Comparison of ENCODE assay signal across 1 cellular context in genomic region chr21:37257526-37257966, GRCh38.
TF ChIP-seq lines count a peak whose summit lies in the region.

No MANE protein-coding gene starts in this region.

TF ChIP-seq in HepG2, 621 proteins besides CTCF, POLR2A, EP300 and RAD21 (continued from another document and continues in another):
- TF ChIP-seq NR0B2 (CRISPR knock-in tag; IDR thresholded peaks at IDR 0.05) (no peak), BCL6 (CRISPR knock-in tag; IDR thresholded peaks at IDR 0.05) (no peak), SPEN (CRISPR knock-in tag; IDR thresholded peaks at IDR 0.05; ENCODE audit: low read depth) (no peak), PAWR (CRISPR knock-in tag; IDR thresholded peaks at IDR 0.05; ENCODE audit: borderline replicate concordance) (no peak), ZFAT (CRISPR knock-in tag; conservative IDR thresholded peaks at IDR 0.05) (no peak), FIP1L1 (IDR thresholded peaks at IDR 0.05; ENCODE audit: borderline replicate concordance, insufficient read depth, low read depth, low read length) (no peak), SOX6 (IDR thresholded peaks at IDR 0.05) (no peak), SOX6 (CRISPR knock-in tag; IDR thresholded peaks at IDR 0.05) (no peak), PBX2 (CRISPR knock-in tag; IDR thresholded peaks at IDR 0.05) (no peak), TFE3 (CRISPR knock-in tag; IDR thresholded peaks at IDR 0.05) (no peak), NFIB (CRISPR knock-in tag; IDR thresholded peaks at IDR 0.05; ENCODE audit: borderline replicate concordance) (no peak), KAT7 (CRISPR knock-in tag; IDR thresholded peaks at IDR 0.05; ENCODE audit: borderline replicate concordance) (no peak), RBAK (CRISPR knock-in tag; IDR thresholded peaks at IDR 0.05) (no peak), ATF7-NPFF (CRISPR knock-in tag; IDR thresholded peaks at IDR 0.05; ENCODE audit: low read depth) (no peak; the same call in 1 of the 2 replicates), RFX1 (IDR thresholded peaks at IDR 0.05) (no peak), ZNF24 (IDR thresholded peaks at IDR 0.05) (no peak), CBX2 (IDR thresholded peaks at IDR 0.05; ENCODE audit: low read depth, low read length) (no peak), CBX2 (CRISPR knock-in tag; IDR thresholded peaks at IDR 0.05; ENCODE audit: low read depth) (no peak), ZNF501 (CRISPR knock-in tag; IDR thresholded peaks at IDR 0.05) (no peak), NFIC (IDR thresholded peaks at IDR 0.05; ENCODE audit: low read length) (no peak), MEIS2 (CRISPR knock-in tag; IDR thresholded peaks at IDR 0.05) (no peak; the same call in 1 of the 2 replicates), MED1 (CRISPR knock-in tag; IDR thresholded peaks at IDR 0.05) (0 out of 2 replicates have a peak, but pooled peaks have one; percentile 4), HOXA7 (CRISPR knock-in tag; IDR thresholded peaks at IDR 0.05) (no peak), ZNF10 (CRISPR knock-in tag; IDR thresholded peaks at IDR 0.05; ENCODE audit: borderline replicate concordance, low read depth) (no peak), ZNF572 (CRISPR knock-in tag; IDR thresholded peaks at IDR 0.05) (no peak), NCOA1 (CRISPR knock-in tag; IDR thresholded peaks at IDR 0.05) (no peak), ONECUT2 (CRISPR knock-in tag; IDR thresholded peaks at IDR 0.05) (no peak), ZNF224 (CRISPR knock-in tag; IDR thresholded peaks at IDR 0.05) (no peak), NR2C2 (CRISPR knock-in tag; IDR thresholded peaks at IDR 0.05; ENCODE audit: borderline replicate concordance) (no peak), ZNF143 (CRISPR knock-in tag; IDR thresholded peaks at IDR 0.05) (no peak), SP1 (IDR thresholded peaks at IDR 0.05) (no peak), SP1 (CRISPR knock-in tag; IDR thresholded peaks at IDR 0.05) (no peak), ZNF775 (CRISPR knock-in tag; IDR thresholded peaks at IDR 0.05; ENCODE audit: borderline replicate concordance) (0 out of 2 replicates have a peak, but pooled peaks have one; percentile 36), POGK (CRISPR knock-in tag; conservative IDR thresholded peaks at IDR 0.05) (no peak), THYN1 (CRISPR knock-in tag; IDR thresholded peaks at IDR 0.05; ENCODE audit: borderline replicate concordance, low read depth) (no peak), ETV6 (CRISPR knock-in tag; conservative IDR thresholded peaks at IDR 0.05) (no peak), ZNF496 (CRISPR knock-in tag; IDR thresholded peaks at IDR 0.05; ENCODE audit: insufficient replicate concordance) (no peak), POLR2AphosphoS2 (IDR thresholded peaks at IDR 0.05; ENCODE audit: low read depth, low read length) (no peak), ZNF644 (CRISPR knock-in tag; IDR thresholded peaks at IDR 0.05; ENCODE audit: low read depth) (0 out of 2 replicates have a peak, but pooled peaks have one; percentile 30), ZNF180 (CRISPR knock-in tag; IDR thresholded peaks at IDR 0.05; ENCODE audit: borderline replicate concordance, low read depth) (no peak), FOSL2 (CRISPR knock-in tag; IDR thresholded peaks at IDR 0.05) (peak; percentile 3; the same call in 1 of the 2 replicates), RFXANK (CRISPR knock-in tag; IDR thresholded peaks at IDR 0.05) (no peak), MIER3 (CRISPR knock-in tag; IDR thresholded peaks at IDR 0.05; ENCODE audit: borderline replicate concordance) (no peak), ERF (CRISPR knock-in tag; IDR thresholded peaks at IDR 0.05) (no peak), MED13 (CRISPR knock-in tag; IDR thresholded peaks at IDR 0.05) (no peak), EEA1 (CRISPR knock-in tag; IDR thresholded peaks at IDR 0.05; ENCODE audit: borderline replicate concordance) (no peak)
- TF ChIP-seq, protein P1, sequence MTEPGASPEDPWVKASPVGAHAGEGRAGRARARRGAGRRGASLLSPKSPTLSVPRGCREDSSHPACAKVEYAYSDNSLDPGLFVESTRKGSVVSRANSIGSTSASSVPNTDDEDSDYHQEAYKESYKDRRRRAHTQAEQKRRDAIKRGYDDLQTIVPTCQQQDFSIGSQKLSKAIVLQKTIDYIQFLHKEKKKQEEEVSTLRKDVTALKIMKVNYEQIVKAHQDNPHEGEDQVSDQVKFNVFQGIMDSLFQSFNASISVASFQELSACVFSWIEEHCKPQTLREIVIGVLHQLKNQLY (CRISPR knock-in tag; IDR thresholded peaks at IDR 0.05), result no peak
- TF ChIP-seq, protein P2, sequence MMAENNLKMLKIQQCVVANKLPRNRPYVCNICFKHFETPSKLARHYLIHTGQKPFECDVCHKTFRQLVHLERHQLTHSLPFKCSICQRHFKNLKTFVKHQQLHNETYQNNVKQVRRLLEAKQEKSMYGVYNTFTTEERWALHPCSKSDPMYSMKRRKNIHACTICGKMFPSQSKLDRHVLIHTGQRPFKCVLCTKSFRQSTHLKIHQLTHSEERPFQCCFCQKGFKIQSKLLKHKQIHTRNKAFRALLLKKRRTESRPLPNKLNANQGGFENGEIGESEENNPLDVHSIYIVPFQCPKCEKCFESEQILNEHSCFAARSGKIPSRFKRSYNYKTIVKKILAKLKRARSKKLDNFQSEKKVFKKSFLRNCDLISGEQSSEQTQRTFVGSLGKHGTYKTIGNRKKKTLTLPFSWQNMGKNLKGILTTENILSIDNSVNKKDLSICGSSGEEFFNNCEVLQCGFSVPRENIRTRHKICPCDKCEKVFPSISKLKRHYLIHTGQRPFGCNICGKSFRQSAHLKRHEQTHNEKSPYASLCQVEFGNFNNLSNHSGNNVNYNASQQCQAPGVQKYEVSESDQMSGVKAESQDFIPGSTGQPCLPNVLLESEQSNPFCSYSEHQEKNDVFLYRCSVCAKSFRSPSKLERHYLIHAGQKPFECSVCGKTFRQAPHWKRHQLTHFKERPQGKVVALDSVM (CRISPR knock-in tag; IDR thresholded peaks at IDR 0.05), result no peak
- TF ChIP-seq, protein P3, sequence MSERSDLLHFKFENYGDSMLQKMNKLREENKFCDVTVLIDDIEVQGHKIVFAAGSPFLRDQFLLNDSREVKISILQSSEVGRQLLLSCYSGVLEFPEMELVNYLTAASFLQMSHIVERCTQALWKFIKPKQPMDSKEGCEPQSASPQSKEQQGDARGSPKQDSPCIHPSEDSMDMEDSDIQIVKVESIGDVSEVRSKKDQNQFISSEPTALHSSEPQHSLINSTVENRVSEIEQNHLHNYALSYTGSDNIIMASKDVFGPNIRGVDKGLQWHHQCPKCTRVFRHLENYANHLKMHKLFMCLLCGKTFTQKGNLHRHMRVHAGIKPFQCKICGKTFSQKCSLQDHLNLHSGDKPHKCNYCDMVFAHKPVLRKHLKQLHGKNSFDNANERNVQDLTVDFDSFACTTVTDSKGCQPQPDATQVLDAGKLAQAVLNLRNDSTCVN (CRISPR knock-in tag; IDR thresholded peaks at IDR 0.05; ENCODE audit: borderline replicate concordance), result no peak
- TF ChIP-seq, protein P4, sequence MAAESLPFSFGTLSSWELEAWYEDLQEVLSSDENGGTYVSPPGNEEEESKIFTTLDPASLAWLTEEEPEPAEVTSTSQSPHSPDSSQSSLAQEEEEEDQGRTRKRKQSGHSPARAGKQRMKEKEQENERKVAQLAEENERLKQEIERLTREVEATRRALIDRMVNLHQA (CRISPR knock-in tag; IDR thresholded peaks at IDR 0.05), result no peak
- TF ChIP-seq, protein P5, sequence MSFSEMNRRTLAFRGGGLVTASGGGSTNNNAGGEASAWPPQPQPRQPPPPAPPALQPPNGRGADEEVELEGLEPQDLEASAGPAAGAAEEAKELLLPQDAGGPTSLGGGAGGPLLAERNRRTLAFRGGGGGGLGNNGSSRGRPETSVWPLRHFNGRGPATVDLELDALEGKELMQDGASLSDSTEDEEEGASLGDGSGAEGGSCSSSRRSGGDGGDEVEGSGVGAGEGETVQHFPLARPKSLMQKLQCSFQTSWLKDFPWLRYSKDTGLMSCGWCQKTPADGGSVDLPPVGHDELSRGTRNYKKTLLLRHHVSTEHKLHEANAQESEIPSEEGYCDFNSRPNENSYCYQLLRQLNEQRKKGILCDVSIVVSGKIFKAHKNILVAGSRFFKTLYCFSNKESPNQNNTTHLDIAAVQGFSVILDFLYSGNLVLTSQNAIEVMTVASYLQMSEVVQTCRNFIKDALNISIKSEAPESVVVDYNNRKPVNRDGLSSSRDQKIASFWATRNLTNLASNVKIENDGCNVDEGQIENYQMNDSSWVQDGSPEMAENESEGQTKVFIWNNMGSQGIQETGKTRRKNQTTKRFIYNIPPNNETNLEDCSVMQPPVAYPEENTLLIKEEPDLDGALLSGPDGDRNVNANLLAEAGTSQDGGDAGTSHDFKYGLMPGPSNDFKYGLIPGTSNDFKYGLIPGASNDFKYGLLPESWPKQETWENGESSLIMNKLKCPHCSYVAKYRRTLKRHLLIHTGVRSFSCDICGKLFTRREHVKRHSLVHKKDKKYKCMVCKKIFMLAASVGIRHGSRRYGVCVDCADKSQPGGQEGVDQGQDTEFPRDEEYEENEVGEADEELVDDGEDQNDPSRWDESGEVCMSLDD (CRISPR knock-in tag; IDR thresholded peaks at IDR 0.05; ENCODE audit: borderline replicate concordance), result no peak
- TF ChIP-seq, protein P6, sequence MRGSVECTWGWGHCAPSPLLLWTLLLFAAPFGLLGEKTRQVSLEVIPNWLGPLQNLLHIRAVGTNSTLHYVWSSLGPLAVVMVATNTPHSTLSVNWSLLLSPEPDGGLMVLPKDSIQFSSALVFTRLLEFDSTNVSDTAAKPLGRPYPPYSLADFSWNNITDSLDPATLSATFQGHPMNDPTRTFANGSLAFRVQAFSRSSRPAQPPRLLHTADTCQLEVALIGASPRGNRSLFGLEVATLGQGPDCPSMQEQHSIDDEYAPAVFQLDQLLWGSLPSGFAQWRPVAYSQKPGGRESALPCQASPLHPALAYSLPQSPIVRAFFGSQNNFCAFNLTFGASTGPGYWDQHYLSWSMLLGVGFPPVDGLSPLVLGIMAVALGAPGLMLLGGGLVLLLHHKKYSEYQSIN (CRISPR knock-in tag; IDR thresholded peaks at IDR 0.05; ENCODE audit: borderline replicate concordance), result no peak
- TF ChIP-seq, protein P7, sequence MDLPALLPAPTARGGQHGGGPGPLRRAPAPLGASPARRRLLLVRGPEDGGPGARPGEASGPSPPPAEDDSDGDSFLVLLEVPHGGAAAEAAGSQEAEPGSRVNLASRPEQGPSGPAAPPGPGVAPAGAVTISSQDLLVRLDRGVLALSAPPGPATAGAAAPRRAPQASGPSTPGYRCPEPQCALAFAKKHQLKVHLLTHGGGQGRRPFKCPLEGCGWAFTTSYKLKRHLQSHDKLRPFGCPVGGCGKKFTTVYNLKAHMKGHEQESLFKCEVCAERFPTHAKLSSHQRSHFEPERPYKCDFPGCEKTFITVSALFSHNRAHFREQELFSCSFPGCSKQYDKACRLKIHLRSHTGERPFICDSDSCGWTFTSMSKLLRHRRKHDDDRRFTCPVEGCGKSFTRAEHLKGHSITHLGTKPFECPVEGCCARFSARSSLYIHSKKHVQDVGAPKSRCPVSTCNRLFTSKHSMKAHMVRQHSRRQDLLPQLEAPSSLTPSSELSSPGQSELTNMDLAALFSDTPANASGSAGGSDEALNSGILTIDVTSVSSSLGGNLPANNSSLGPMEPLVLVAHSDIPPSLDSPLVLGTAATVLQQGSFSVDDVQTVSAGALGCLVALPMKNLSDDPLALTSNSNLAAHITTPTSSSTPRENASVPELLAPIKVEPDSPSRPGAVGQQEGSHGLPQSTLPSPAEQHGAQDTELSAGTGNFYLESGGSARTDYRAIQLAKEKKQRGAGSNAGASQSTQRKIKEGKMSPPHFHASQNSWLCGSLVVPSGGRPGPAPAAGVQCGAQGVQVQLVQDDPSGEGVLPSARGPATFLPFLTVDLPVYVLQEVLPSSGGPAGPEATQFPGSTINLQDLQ (CRISPR knock-in tag; IDR thresholded peaks at IDR 0.05), result no peak
- TF ChIP-seq, protein P8, sequence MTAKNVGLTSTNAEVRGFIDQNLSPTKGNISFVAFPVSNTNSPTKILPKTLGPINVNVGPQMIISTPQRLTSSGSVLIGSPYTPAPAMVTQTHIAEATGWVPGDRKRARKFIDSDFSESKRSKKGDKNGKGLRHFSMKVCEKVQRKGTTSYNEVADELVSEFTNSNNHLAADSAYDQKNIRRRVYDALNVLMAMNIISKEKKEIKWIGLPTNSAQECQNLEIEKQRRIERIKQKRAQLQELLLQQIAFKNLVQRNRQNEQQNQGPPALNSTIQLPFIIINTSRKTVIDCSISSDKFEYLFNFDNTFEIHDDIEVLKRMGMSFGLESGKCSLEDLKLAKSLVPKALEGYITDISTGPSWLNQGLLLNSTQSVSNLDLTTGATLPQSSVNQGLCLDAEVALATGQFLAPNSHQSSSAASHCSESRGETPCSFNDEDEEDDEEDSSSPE (CRISPR knock-in tag; IDR thresholded peaks at IDR 0.05), result no peak
